28 cellular contexts compared by ENCODE assay signal in the genomic region with DNA sequence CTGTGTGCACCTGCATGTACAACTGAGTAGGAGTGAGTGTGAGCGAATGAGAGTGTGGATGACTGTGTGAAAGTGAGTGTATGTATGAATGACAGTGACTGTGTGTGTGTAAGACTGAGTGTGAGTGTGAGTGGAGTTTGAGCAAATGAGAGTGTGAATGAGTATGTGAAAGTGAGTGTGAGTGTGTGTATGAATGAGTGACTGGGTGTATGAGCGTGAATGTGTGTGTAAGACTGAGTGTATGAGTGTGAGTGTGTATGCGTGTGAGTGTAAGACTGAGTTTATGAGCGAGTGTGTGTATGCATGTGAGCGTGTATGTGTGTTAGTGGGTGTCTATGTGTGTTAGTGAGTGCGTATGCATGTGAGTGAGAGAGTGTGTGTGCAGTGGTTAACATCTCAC.
A peak's percentile ranks its signal among the peaks of the same experiment; 100 is the strongest.
DNase-seq lines count a peak whose midpoint lies in the region; ATAC-seq, FAIRE-seq and TF ChIP-seq lines count a peak whose summit lies in the region.
"Had no signal": no experiment of that assay in that cellular context is flagged by ENCODE, and none has a peak within 500 bp of the region (broad histone marks: within the 10 kb centered on the region; RNA-seq: fewer than 3 reads in every experiment).

No MANE protein-coding gene starts in this region.

- intact Hi-C loops in HepG2 (cut with micrococcal nuclease; ENCODE audit: unreplicated experiment) (no loop called here), right lobe of liver (cut with DNase I) (no loop called here), GM12878 (cut with micrococcal nuclease; ENCODE audit: unreplicated experiment) (no loop called here)

- SMC1A ChIA-PET in GM12878 (lab: Charles Lee; ENCODE audit: uncharacterized antibody, unreplicated experiment), result no interaction called here

- DNase-seq in HepG2 (ENCODE audit: low spot score) (no peak), right lobe of liver (no peak), GM12878 (ENCODE audit: low read depth, low spot score) (no peak), neural crest cell (ENCODE audit: low read depth, low spot score) (no peak)
- DNase-seq in stimulated activated CD4-positive, alpha-beta T cell treated with anti-CD3 and anti-CD28 coated beads, Interleukin-12 subunit alpha, Interleukin-12 subunit beta, amount 100 ng/mL, for 4 hours, result no peak
- DNase-seq in stimulated activated naive CD4-positive, alpha-beta T cell treated with Interleukin-2 at 50 U/mL for 16 hours (lab: John Stamatoyannopoulos, UW), result no peak
- DNase-seq: CD8-positive, alpha-beta memory T cell; DMS 273 treated with DMSO at 0.1 percent for 48 hours; DMS79; EL; GDM1; Karpas-422; NCI-H1092 treated with DMSO at 0.1 percent for 48 hours; NCI-H187; NCI-H2081 treated with DMSO at 0.1 percent for 48 hours; NCI-H2171; NCI-H226; Peyer's patch; SIG-M5 had no signal

- H3K9ac ChIP-seq in HepG2 (ENCODE audit: insufficient read depth, low read depth, low read length) (no peak overlapping the region), GM12878 (ENCODE audit: control insufficient read depth, insufficient read depth, low read length) (no peak overlapping the region)

- WGBS in HepG2 (ENCODE audit: low lambda C conversion rate), result 49% methylated on average over 6 of the region's 6 CpGs
- WGBS in right lobe of liver (ENCODE audit: insufficient coverage, low coverage, low lambda C conversion rate, missing lambda C conversion rate), result 85% methylated on average over 6 of the region's 6 CpGs
- WGBS in GM12878 (ENCODE audit: insufficient coverage, insufficient replicate concordance, low lambda C conversion rate, missing lambda C conversion rate), result 79% methylated on average over 6 of the region's 6 CpGs

- no peak for TF ChIP-seq RAD21 in HepG2 (CRISPR knock-in tag; IDR thresholded peaks at IDR 0.05)
- no peak for TF ChIP-seq RAD21 in GM12878 (IDR thresholded peaks at IDR 0.05; ENCODE audit: insufficient read depth, low read depth, low read length)

- no peaks in the 10 kb centered on the region for H3K9me3 Mint-ChIP-seq in neural crest cell

- H3K36me3 ChIP-seq in HepG2 (replicated peaks in 1 of 2; ENCODE audit: control insufficient read depth in 1 of 2, insufficient read depth in 2 of 2, low read length in 2 of 2), result no peaks in the 10 kb centered on the region
- no peaks in the 10 kb centered on the region for H3K36me3 ChIP-seq in right lobe of liver
- no peaks in the 10 kb centered on the region for H3K36me3 ChIP-seq in GM12878 (ENCODE audit: control insufficient read depth in 2 of 2, insufficient read depth in 2 of 2, low read length in 1 of 2)
- H3K36me3 ChIP-seq: Peyer's patch had no signal

- in situ Hi-C loops in HepG2 (cut with HindIII; ENCODE audit: extremely low pct_ligation_motif_present, low pct_unique_long_range_greater_than_20kb) (no loop called here), GM12878 (cut with MboI) (no loop called here)

- H3K36me3 Mint-ChIP-seq in neural crest cell (ENCODE audit: low read depth), result peaks cover 2% of the 10 kb centered on the region
- H3K36me3 Mint-ChIP-seq: CD8-positive, alpha-beta memory T cell had no signal

- BruUV-seq in HepG2 (replicated peaks; lab: Mats Ljungman, UMichigan) (no TSS peak), GM12878 (replicated peaks; lab: Mats Ljungman, UMichigan) (no TSS peak)

- no peak for TF ChIP-seq POLR2A in HepG2 (IDR thresholded peaks at IDR 0.05; ENCODE audit: insufficient read depth in 1 of 2, low read depth in 2 of 2, low read length in 2 of 2)
- TF ChIP-seq POLR2A in right lobe of liver (IDR thresholded peaks at IDR 0.05), result no peak
- TF ChIP-seq POLR2A in GM12878 (IDR thresholded peaks at IDR 0.05; ENCODE audit: low read depth, low read length), result no peak

- no peaks in the 10 kb centered on the region for H3K27me3 Mint-ChIP-seq in neural crest cell (ENCODE audit: low read depth)

- RAD21 ChIA-PET in GM12878 (lab: Charles Lee; ENCODE audit: unreplicated experiment), result no interaction called here

- no peak overlapping the region for H3K4me3 ChIP-seq in HepG2 (replicated peaks in 1 of 3; ENCODE audit: insufficient read depth in 1 of 3, low read depth in 2 of 3, low read length in 3 of 3)
- no peak overlapping the region for H3K4me3 ChIP-seq in right lobe of liver
- H3K4me3 ChIP-seq in GM12878, result no peak overlapping the region
- H3K4me3 ChIP-seq: Peyer's patch, SK-N-MC had no signal

- H3K4me3 Mint-ChIP-seq in neural crest cell, result no peak overlapping the region
- H3K4me3 Mint-ChIP-seq: B cell; CD14-positive monocyte; CD8-positive, alpha-beta memory T cell had no signal

- H3K4me1 Mint-ChIP-seq in neural crest cell, result peaks cover 20% of the 10 kb centered on the region
- H3K4me1 Mint-ChIP-seq: B cell; CD14-positive monocyte; CD8-positive, alpha-beta memory T cell had no signal

- H4K20me1 ChIP-seq in HepG2 (ENCODE audit: insufficient read depth, low read length) (no peaks in the 10 kb centered on the region), GM12878 (ENCODE audit: control insufficient read depth, insufficient read depth) (no peaks in the 10 kb centered on the region)

- FAIRE-seq in HepG2 (lab: Jason Lieb, UNC) (no peak), GM12878 (lab: Jason Lieb, UNC) (no peak)
- FAIRE-seq: GM12892, GM19239, H54 had no signal

- CTCF ChIA-PET in HepG2 (lab: Yijun Ruan, JAX; ENCODE audit: low intra/inter-chr PET ratio, low total read pairs) (no interaction called here), GM12878 (lab: Yijun Ruan, JAX) (no interaction called here)

- peaks cover 6% of the 10 kb centered on the region; the same call in 1 of the 2 replicates for H3K4me1 ChIP-seq in HepG2 (ENCODE audit: insufficient read depth, low read length)
- no peaks in the 10 kb centered on the region for H3K4me1 ChIP-seq in right lobe of liver
- peaks cover 9% of the 10 kb centered on the region for H3K4me1 ChIP-seq in GM12878 (ENCODE audit: control insufficient read depth, insufficient read depth, low read length)
- H3K4me1 ChIP-seq: Peyer's patch had no signal

- H3K79me2 ChIP-seq in HepG2 (ENCODE audit: insufficient read depth, low read length) (no peaks in the 10 kb centered on the region), GM12878 (ENCODE audit: control insufficient read depth, insufficient read depth, low read length) (no peaks in the 10 kb centered on the region)

- H3K27ac ChIP-seq in HepG2 (ENCODE audit: extremely low read length, insufficient read depth, low read length) (no peak overlapping the region), right lobe of liver (no peak overlapping the region), GM12878 (ENCODE audit: control insufficient read depth, insufficient read depth) (no peak overlapping the region)
- H3K27ac ChIP-seq: 22Rv1, Peyer's patch, SK-N-MC had no signal

- ATAC-seq in HepG2 (no peak), right lobe of liver (no peak), GM12878 (no peak), GM21515 (IDR thresholded peaks at IDR 0.05; ENCODE audit: unreplicated experiment) (no peak), HG03039 (IDR thresholded peaks at IDR 0.05; ENCODE audit: unreplicated experiment) (no peak)

- peaks cover 0 to 27% of the 10 kb centered on the region in 2 experiments; a peak in 2 of 5 replicates for H3K27me3 ChIP-seq in HepG2 (ENCODE audit: control insufficient read depth in 1 of 2, insufficient read depth in 2 of 2, low read length in 2 of 2)
- no peaks in the 10 kb centered on the region for H3K27me3 ChIP-seq in right lobe of liver
- no peaks in the 10 kb centered on the region for H3K27me3 ChIP-seq in GM12878 (replicated peaks in 1 of 2; ENCODE audit: control insufficient read depth in 2 of 2, insufficient read depth in 2 of 2, low read length in 1 of 2)
- H3K27me3 ChIP-seq: Peyer's patch had no signal

- no peak for TF ChIP-seq EP300 in HepG2 (IDR thresholded peaks at IDR 0.05; ENCODE audit: low read depth in 2 of 2, low read length in 2 of 2)
- no peak for TF ChIP-seq EP300 in HepG2 (CRISPR knock-in tag; IDR thresholded peaks at IDR 0.05; ENCODE audit: borderline replicate concordance)
- no peak for TF ChIP-seq EP300 in GM12878 (IDR thresholded peaks at IDR 0.05; ENCODE audit: borderline replicate concordance in 1 of 2, control insufficient read depth in 1 of 2, low read depth in 2 of 2, low read length in 2 of 2)

- POLR2A ChIA-PET in HepG2 (lab: Yijun Ruan, JAX), result no interaction called here
- POLR2A ChIA-PET in GM12878 (lab: Charles Lee), result no interaction called here

- H3K9me3 ChIP-seq in HepG2 (ENCODE audit: low read length) (no peaks in the 10 kb centered on the region), right lobe of liver (no peaks in the 10 kb centered on the region), GM12878 (replicated peaks; ENCODE audit: control insufficient read depth, insufficient read depth, low read length) (peaks cover 2% of the 10 kb centered on the region; the same call in 1 of the 3 replicates)

- H3K4me2 ChIP-seq in HepG2 (ENCODE audit: low read depth, low read length) (no peak overlapping the region), GM12878 (ENCODE audit: control insufficient read depth, insufficient read depth) (no peak overlapping the region)

- H2AFZ ChIP-seq in HepG2 (ENCODE audit: low read length), result no peak overlapping the region
- H2AFZ ChIP-seq in GM12878 (ENCODE audit: control insufficient read depth, low read depth, low read length), result no peak overlapping the region

- TF ChIP-seq CTCF in HepG2 (CRISPR knock-in tag; IDR thresholded peaks at IDR 0.05) (no peak), right lobe of liver (IDR thresholded peaks at IDR 0.05) (no peak), GM12878 (IDR thresholded peaks at IDR 0.05 in 2 of 3, conservative IDR thresholded peaks at IDR 0.05 in 1 of 3; ENCODE audit: control insufficient read depth in 2 of 3, extremely low read depth in 1 of 3, insufficient read depth in 1 of 3, low read depth in 3 of 3, low read length in 3 of 3) (no peak), neural crest cell (conservative IDR thresholded peaks at IDR 0.05) (no peak)

- H3K27ac Mint-ChIP-seq in neural crest cell (ENCODE audit: unreplicated experiment), result peak overlapping the region; percentile 1
- H3K27ac Mint-ChIP-seq: B cell; CD14-positive monocyte; CD8-positive, alpha-beta memory T cell had no signal

TF ChIP-seq in HepG2, 621 proteins besides CTCF, POLR2A, EP300 and RAD21 (continues in another document):
- no peak for TF ChIP-seq MAFK (conservative IDR thresholded peaks at IDR 0.05 in 1 of 2, IDR thresholded peaks at IDR 0.05 in 1 of 2; ENCODE audit: low read length in 2 of 2)
- peak; percentile 83 for TF ChIP-seq ZNF282 (IDR thresholded peaks at IDR 0.05; ENCODE audit: partially characterized antibody)
- peak; percentile 97 for TF ChIP-seq SOX6 (IDR thresholded peaks at IDR 0.05)
- no peak for TF ChIP-seq SOX6 (CRISPR knock-in tag; IDR thresholded peaks at IDR 0.05)
- TF ChIP-seq NFYB (CRISPR knock-in tag; IDR thresholded peaks at IDR 0.05), result no peak
